8 cellular contexts compared by ENCODE assay signal in the genomic region with DNA sequence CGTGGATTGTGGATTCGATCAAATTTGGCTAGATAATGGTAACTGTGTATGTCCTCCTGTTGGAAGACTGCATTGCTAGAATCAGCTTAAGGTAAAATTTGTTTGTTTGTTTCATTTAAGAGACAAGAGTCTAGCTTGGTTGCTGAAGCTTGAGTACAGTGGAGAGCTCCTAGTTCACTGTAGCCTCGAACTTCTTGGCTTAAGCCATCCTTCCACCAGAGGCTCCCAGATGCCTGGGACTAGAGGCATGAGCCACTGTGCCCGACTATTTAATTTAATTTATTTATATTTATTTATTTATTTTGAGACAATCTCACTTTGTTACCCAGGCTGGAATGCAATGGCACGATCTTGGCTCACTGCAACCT. TPM values are rescaled to one million over a fixed set of nuclear protein-coding genes. Genes with fewer than 3 reads are reported as not detected.
A peak's percentile ranks its signal among the peaks of the same experiment; 100 is the strongest.
DNase-seq lines count a peak whose midpoint lies in the region; ATAC-seq and TF ChIP-seq lines count a peak whose summit lies in the region.

No MANE protein-coding gene starts in this region.

- peak overlapping the region; percentile 87 to 99 (median 95) for H3K4me3 Mint-ChIP-seq in IgD-negative memory B cell
- peak overlapping the region; percentile 92 to 99 (median 97) for H3K4me3 Mint-ChIP-seq in naive B cell

- dilution Hi-C loops in mammary epithelial cell (cut with HindIII; ENCODE audit: low sequenced_read_pairs): no loop called here

- DNase-seq in mammary epithelial cell: no peak
- no peak for DNase-seq in naive B cell
- no peak for DNase-seq in NCI-H187 (lab: John Stamatoyannopoulos, UW)

- H3K36me3 ChIP-seq in BLaER1 (peaks cover 20% of the 10 kb centered on the region), mammary epithelial cell (ENCODE audit: insufficient read depth, low read length) (no peaks in the 10 kb centered on the region)

- H3K9me3 ChIP-seq in BLaER1: no peaks in the 10 kb centered on the region
- H3K9me3 ChIP-seq in mammary epithelial cell (replicated peaks; ENCODE audit: insufficient read depth, low read length): no peaks in the 10 kb centered on the region

- H3K4me1 ChIP-seq in BLaER1 (peaks cover 67% of the 10 kb centered on the region), mammary epithelial cell (ENCODE audit: insufficient read depth, low read length) (peaks cover 22% of the 10 kb centered on the region)

- H3K4me1 Mint-ChIP-seq in IgD-negative memory B cell: peaks cover 21 to 30% (median 30%) of the 10 kb centered on the region in 3 donors
- peaks cover 10 to 39% (median 34%) of the 10 kb centered on the region in 3 donors for H3K4me1 Mint-ChIP-seq in naive B cell

- in situ Hi-C loops in mammary epithelial cell (cut with MboI; ENCODE audit: low sequenced_read_pairs in 2 of 2): no loop called here

- H4K20me1 ChIP-seq in BLaER1: peaks cover 34% of the 10 kb centered on the region
- no peaks in the 10 kb centered on the region for H4K20me1 ChIP-seq in mammary epithelial cell (ENCODE audit: insufficient read depth, low read length)

- WGBS in mammary epithelial cell (ENCODE audit: low coverage, missing lambda C conversion rate): 100% methylated on average over 5 of the region's 5 CpGs

- H3K4me2 ChIP-seq in BLaER1 (peak overlapping the region; percentile 87), mammary epithelial cell (ENCODE audit: insufficient read depth, low read depth, low read length) (peak overlapping the region; percentile 76)

- ATAC-seq in naive B cell (ENCODE audit: low read depth in 2 of 2) (no peak), HG02840 (IDR thresholded peaks at IDR 0.05; ENCODE audit: low FRiP score, unreplicated experiment) (no peak), GM21723 (IDR thresholded peaks at IDR 0.05; ENCODE audit: unreplicated experiment) (no peak), HG03432 (IDR thresholded peaks at IDR 0.05; ENCODE audit: unreplicated experiment) (no peak)

- no peak overlapping the region for H2AFZ ChIP-seq in mammary epithelial cell (ENCODE audit: low read depth, low read length)

- H3K79me2 ChIP-seq in mammary epithelial cell (ENCODE audit: insufficient read depth, low read length): peaks cover 56% of the 10 kb centered on the region

- H3K27me3 Mint-ChIP-seq in IgD-negative memory B cell: no peaks in the 10 kb centered on the region
- no peaks in the 10 kb centered on the region for H3K27me3 Mint-ChIP-seq in naive B cell

- no peak for TF ChIP-seq CTCF in mammary epithelial cell (conservative IDR thresholded peaks at IDR 0.05 in 1 of 2, IDR thresholded peaks at IDR 0.05 in 1 of 2; ENCODE audit: extremely low read depth in 1 of 2, insufficient read depth in 1 of 2, low read depth in 1 of 2, low read length in 2 of 2)

- H3K27ac ChIP-seq in BLaER1: no peak overlapping the region
- no peak overlapping the region for H3K27ac ChIP-seq in mammary epithelial cell (ENCODE audit: insufficient read depth, low read depth, low read length)

- H3K27me3 ChIP-seq in BLaER1: no peaks in the 10 kb centered on the region
- H3K27me3 ChIP-seq in mammary epithelial cell (ENCODE audit: insufficient read depth, low read length): no peaks in the 10 kb centered on the region

- H3K27ac Mint-ChIP-seq in IgD-negative memory B cell (peak overlapping the region; percentile 67 to 93 (median 76)), naive B cell (peak overlapping the region in 4 of 6 donors; percentile 12 to 90 (median 88))

- H3K9ac ChIP-seq in BLaER1 (peak overlapping the region; percentile 99), mammary epithelial cell (ENCODE audit: insufficient read depth, low read length) (no peak overlapping the region)

- BruUV-seq in mammary epithelial cell (replicated peaks; lab: Mats Ljungman, UMichigan): no TSS peak

- H3K36me3 Mint-ChIP-seq in IgD-negative memory B cell (peaks cover 5% of the 10 kb centered on the region), naive B cell (no peaks in the 10 kb centered on the region)

- H3K4me3 ChIP-seq in BLaER1 (peak overlapping the region; percentile 88), mammary epithelial cell (replicated peaks in 1 of 3; ENCODE audit: insufficient read depth in 1 of 3, low read depth in 2 of 3, low read length in 3 of 3) (peak overlapping the region; percentile 48 to 93 (median 83))

- CTCF ChIA-PET in mammary epithelial cell (lab: Charles Lee; ENCODE audit: low non-redundant PET): no interaction called here

- H3K9me3 Mint-ChIP-seq in IgD-negative memory B cell (no peaks in the 10 kb centered on the region), naive B cell (no peaks in the 10 kb centered on the region)

- intact Hi-C loops in mammary epithelial cell (cut with micrococcal nuclease): no loop called here

RNA-seq across cellular contexts. Expression of gene PHACTR4, which starts 1.5 kb away (rescaled TPM):
- polyA plus RNA-seq in IgD-negative memory B cell (18.5 TPM), mammary epithelial cell (4.5 TPM), naive B cell (ENCODE audit: low read depth in 6 of 6) (10 to 100 TPM in 1 of 6 donors, 1 to 10 TPM in 4, not detected in 1; 6.9 to 23.0 (median 9.5) TPM)
- 10 to 100 TPM; 14.7 to 34.1 TPM for total RNA-seq in mammary epithelial cell
- 44.7 TPM for polyA minus RNA-seq in mammary epithelial cell

RNA-seq across cellular contexts. Expression of gene MED18, which starts 42.2 kb away (rescaled TPM):
- polyA plus RNA-seq in IgD-negative memory B cell: 12.6 TPM
- total RNA-seq in mammary epithelial cell: 10 to 100 TPM; 15.1 to 16.7 TPM
- polyA plus RNA-seq in mammary epithelial cell: 21.5 TPM
- polyA minus RNA-seq in mammary epithelial cell: 89.2 TPM
- polyA plus RNA-seq in naive B cell (ENCODE audit: low read depth in 6 of 6): 10 to 100 TPM in 1 of 6 donors, 1 to 10 TPM in 4, not detected in 1; 4.5 to 16.6 (median 6.7) TPM
